ENCODE assay signal across 1 cellular context in genomic region chr7:73522081-73522818, GRCh38.
A peak's percentile ranks its signal among the peaks of the same experiment; 100 is the strongest.
TF ChIP-seq lines count a peak whose summit lies in the region.

Gene BAZ1B, minus strand, starts transcription at chr7:73522293. Its CDS starts 360 bp downstream, at chr7:73521933.

TF ChIP-seq in K562, 482 proteins besides CTCF, POLR2A, EP300 and RAD21 (continued from another document and continues in another):
- TF ChIP-seq YY1 (IDR thresholded peaks at IDR 0.05; ENCODE audit: borderline replicate concordance in 1 of 3, control insufficient read depth in 1 of 3, extremely low read depth in 1 of 3, insufficient read depth in 3 of 3, insufficient read length in 1 of 3, insufficient replicate concordance in 2 of 3, low read depth in 1 of 3, low read length in 2 of 3) (peak; percentile 19 to 55 (median 43)), ASH1L (IDR thresholded peaks at IDR 0.05; ENCODE audit: borderline replicate concordance, low read depth, partially characterized antibody) (peak; percentile 95), NR3C1 (CRISPR knock-in tag; IDR thresholded peaks at IDR 0.05) (no peak), NCOA1 (IDR thresholded peaks at IDR 0.05; ENCODE audit: low read depth) (no peak; the same call in 1 of the 2 replicates), ZNF79 (CRISPR knock-in tag; IDR thresholded peaks at IDR 0.05; ENCODE audit: low read depth) (0 out of 2 replicates have a peak, but pooled peaks have one; percentile 33), CBFB (CRISPR knock-in tag; IDR thresholded peaks at IDR 0.05) (peak; percentile 91), CREB3 (tag; conservative IDR thresholded peaks at IDR 0.05; ENCODE audit: low read depth) (no peak), ZBTB26 (CRISPR knock-in tag; IDR thresholded peaks at IDR 0.05) (no peak), ZC3H8 (IDR thresholded peaks at IDR 0.05) (no peak), DMBX1 (CRISPR knock-in tag; IDR thresholded peaks at IDR 0.05; ENCODE audit: borderline replicate concordance) (no peak), BCL6 (CRISPR knock-in tag; IDR thresholded peaks at IDR 0.05) (no peak), RNF2 (IDR thresholded peaks at IDR 0.05) (peak; percentile 70), RB1 (IDR thresholded peaks at IDR 0.05; ENCODE audit: low read depth) (peak; percentile 100), TOE1 (IDR thresholded peaks at IDR 0.05; ENCODE audit: borderline replicate concordance) (peak; percentile 92), TOE1 (CRISPR knock-in tag; IDR thresholded peaks at IDR 0.05; ENCODE audit: borderline replicate concordance, low read depth) (no peak), CHD2 (IDR thresholded peaks at IDR 0.05; ENCODE audit: low read depth, low read length) (peak; percentile 87), ZBTB34 (CRISPR knock-in tag; IDR thresholded peaks at IDR 0.05) (no peak), ZNF165 (CRISPR knock-in tag; IDR thresholded peaks at IDR 0.05; ENCODE audit: borderline replicate concordance) (no peak), KLF13 (tag; IDR thresholded peaks at IDR 0.05; ENCODE audit: borderline replicate concordance, low read depth) (peak; percentile 77; the same call in 1 of the 2 replicates), ZFX (CRISPR knock-in tag; IDR thresholded peaks at IDR 0.05) (peak; percentile 81), HNRNPK (IDR thresholded peaks at IDR 0.05; ENCODE audit: low read depth, low read length, poor library complexity, severe bottlenecking) (peak; percentile 79), MXI1 (IDR thresholded peaks at IDR 0.05; ENCODE audit: low read depth, low read length) (no peak; the same call in 1 of the 2 replicates), CSDE1 (IDR thresholded peaks at IDR 0.05) (no peak), FOXK1 (CRISPR knock-in tag; IDR thresholded peaks at IDR 0.05; ENCODE audit: borderline replicate concordance) (0 out of 2 replicates have a peak, but pooled peaks have one; percentile 19), ESRRB (CRISPR knock-in tag; IDR thresholded peaks at IDR 0.05; ENCODE audit: borderline replicate concordance) (no peak), SIN3B (IDR thresholded peaks at IDR 0.05; ENCODE audit: low read depth) (peak; percentile 69; the same call in 1 of the 2 replicates), ZFP91 (CRISPR knock-in tag; IDR thresholded peaks at IDR 0.05) (peak; percentile 99), RBM17 (IDR thresholded peaks at IDR 0.05; ENCODE audit: borderline replicate concordance, low read depth, low read length) (no peak), MTF1 (CRISPR knock-in tag; IDR thresholded peaks at IDR 0.05; ENCODE audit: borderline replicate concordance) (no peak), ATF1 (CRISPR knock-in tag; IDR thresholded peaks at IDR 0.05) (peak; percentile 60; the same call in 1 of the 2 replicates), ATF1 (tag; IDR thresholded peaks at IDR 0.05) (peak; percentile 97), RFX1 (IDR thresholded peaks at IDR 0.05) (no peak), ZNF175 (CRISPR knock-in tag; IDR thresholded peaks at IDR 0.05; ENCODE audit: low read depth) (peak; percentile 50; the same call in 1 of the 2 replicates), FOXM1 (IDR thresholded peaks at IDR 0.05; ENCODE audit: low read depth) (peak; percentile 56; the same call in 1 of the 2 replicates), FOXM1 (CRISPR knock-in tag; IDR thresholded peaks at IDR 0.05; ENCODE audit: low read depth) (no peak)
- TF ChIP-seq, protein P1, sequence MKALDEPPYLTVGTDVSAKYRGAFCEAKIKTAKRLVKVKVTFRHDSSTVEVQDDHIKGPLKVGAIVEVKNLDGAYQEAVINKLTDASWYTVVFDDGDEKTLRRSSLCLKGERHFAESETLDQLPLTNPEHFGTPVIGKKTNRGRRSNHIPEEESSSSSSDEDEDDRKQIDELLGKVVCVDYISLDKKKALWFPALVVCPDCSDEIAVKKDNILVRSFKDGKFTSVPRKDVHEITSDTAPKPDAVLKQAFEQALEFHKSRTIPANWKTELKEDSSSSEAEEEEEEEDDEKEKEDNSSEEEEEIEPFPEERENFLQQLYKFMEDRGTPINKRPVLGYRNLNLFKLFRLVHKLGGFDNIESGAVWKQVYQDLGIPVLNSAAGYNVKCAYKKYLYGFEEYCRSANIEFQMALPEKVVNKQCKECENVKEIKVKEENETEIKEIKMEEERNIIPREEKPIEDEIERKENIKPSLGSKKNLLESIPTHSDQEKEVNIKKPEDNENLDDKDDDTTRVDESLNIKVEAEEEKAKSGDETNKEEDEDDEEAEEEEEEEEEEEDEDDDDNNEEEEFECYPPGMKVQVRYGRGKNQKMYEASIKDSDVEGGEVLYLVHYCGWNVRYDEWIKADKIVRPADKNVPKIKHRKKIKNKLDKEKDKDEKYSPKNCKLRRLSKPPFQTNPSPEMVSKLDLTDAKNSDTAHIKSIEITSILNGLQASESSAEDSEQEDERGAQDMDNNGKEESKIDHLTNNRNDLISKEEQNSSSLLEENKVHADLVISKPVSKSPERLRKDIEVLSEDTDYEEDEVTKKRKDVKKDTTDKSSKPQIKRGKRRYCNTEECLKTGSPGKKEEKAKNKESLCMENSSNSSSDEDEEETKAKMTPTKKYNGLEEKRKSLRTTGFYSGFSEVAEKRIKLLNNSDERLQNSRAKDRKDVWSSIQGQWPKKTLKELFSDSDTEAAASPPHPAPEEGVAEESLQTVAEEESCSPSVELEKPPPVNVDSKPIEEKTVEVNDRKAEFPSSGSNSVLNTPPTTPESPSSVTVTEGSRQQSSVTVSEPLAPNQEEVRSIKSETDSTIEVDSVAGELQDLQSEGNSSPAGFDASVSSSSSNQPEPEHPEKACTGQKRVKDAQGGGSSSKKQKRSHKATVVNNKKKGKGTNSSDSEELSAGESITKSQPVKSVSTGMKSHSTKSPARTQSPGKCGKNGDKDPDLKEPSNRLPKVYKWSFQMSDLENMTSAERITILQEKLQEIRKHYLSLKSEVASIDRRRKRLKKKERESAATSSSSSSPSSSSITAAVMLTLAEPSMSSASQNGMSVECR (CRISPR knock-in tag; IDR thresholded peaks at IDR 0.05): peak; percentile 88
- TF ChIP-seq, protein P2, sequence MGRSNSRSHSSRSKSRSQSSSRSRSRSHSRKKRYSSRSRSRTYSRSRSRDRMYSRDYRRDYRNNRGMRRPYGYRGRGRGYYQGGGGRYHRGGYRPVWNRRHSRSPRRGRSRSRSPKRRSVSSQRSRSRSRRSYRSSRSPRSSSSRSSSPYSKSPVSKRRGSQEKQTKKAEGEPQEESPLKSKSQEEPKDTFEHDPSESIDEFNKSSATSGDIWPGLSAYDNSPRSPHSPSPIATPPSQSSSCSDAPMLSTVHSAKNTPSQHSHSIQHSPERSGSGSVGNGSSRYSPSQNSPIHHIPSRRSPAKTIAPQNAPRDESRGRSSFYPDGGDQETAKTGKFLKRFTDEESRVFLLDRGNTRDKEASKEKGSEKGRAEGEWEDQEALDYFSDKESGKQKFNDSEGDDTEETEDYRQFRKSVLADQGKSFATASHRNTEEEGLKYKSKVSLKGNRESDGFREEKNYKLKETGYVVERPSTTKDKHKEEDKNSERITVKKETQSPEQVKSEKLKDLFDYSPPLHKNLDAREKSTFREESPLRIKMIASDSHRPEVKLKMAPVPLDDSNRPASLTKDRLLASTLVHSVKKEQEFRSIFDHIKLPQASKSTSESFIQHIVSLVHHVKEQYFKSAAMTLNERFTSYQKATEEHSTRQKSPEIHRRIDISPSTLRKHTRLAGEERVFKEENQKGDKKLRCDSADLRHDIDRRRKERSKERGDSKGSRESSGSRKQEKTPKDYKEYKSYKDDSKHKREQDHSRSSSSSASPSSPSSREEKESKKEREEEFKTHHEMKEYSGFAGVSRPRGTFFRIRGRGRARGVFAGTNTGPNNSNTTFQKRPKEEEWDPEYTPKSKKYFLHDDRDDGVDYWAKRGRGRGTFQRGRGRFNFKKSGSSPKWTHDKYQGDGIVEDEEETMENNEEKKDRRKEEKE (IDR thresholded peaks at IDR 0.05; ENCODE audit: borderline replicate concordance in 1 of 2, control insufficient read depth in 1 of 2, low read depth in 2 of 2, low read length in 1 of 2): no peak
- TF ChIP-seq, protein P3, sequence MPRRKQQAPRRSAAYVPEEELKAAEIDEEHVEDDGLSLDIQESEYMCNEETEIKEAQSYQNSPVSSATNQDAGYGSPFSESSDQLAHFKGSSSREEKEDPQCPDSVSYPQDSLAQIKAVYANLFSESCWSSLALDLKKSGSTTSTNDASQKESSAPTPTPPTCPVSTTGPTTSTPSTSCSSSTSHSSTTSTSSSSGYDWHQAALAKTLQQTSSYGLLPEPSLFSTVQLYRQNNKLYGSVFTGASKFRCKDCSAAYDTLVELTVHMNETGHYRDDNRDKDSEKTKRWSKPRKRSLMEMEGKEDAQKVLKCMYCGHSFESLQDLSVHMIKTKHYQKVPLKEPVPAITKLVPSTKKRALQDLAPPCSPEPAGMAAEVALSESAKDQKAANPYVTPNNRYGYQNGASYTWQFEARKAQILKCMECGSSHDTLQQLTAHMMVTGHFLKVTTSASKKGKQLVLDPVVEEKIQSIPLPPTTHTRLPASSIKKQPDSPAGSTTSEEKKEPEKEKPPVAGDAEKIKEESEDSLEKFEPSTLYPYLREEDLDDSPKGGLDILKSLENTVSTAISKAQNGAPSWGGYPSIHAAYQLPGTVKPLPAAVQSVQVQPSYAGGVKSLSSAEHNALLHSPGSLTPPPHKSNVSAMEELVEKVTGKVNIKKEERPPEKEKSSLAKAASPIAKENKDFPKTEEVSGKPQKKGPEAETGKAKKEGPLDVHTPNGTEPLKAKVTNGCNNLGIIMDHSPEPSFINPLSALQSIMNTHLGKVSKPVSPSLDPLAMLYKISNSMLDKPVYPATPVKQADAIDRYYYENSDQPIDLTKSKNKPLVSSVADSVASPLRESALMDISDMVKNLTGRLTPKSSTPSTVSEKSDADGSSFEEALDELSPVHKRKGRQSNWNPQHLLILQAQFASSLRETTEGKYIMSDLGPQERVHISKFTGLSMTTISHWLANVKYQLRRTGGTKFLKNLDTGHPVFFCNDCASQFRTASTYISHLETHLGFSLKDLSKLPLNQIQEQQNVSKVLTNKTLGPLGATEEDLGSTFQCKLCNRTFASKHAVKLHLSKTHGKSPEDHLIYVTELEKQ (CRISPR knock-in tag; IDR thresholded peaks at IDR 0.05): no peak
